In genomic region chr17:56674401-56674925, GRCh38 we compare ENCODE assay signal across 23 cellular contexts.
"Had no signal": no experiment of that assay in that cellular context is flagged by ENCODE, and none has a peak within 500 bp of the region (broad histone marks: within the 10 kb centered on the region; RNA-seq: fewer than 3 reads in every experiment).

No MANE protein-coding gene starts in this region.

- FAIRE-seq: HTR-8/SVneo, K562 had no signal

- DNase-seq: MG63, NCI-H1092, NCI-H1436, NCI-H187, NCI-H2029, NCI-H2081 treated with DMSO at 0.1 percent for 48 hours, NCI-H2171, NCI-H226, NCI-H446, NCI-H510A, NCI-H524 treated with DMSO at 0.1 percent for 48 hours, NCI-H69, NCI-H774, Peyer's patch, Right ventricle myocardium superior, RPMI8226, SIG-M5 had no signal

- H3K27ac ChIP-seq: HL-60, KMS-11, Peyer's patch, SJSA1, SK-N-MC had no signal

- H3K4me3 ChIP-seq: K562, MG63, Peyer's patch, SJSA1, SK-N-MC had no signal

- H3K9ac ChIP-seq: KMS-11 had no signal

- ATAC-seq: K562 had no signal

- H3K36me3 ChIP-seq: MG63, Peyer's patch, SJSA1 had no signal

- H3K4me2 ChIP-seq: KMS-11 had no signal

- H3K27me3 ChIP-seq: MG63 had no signal

- H3K9me3 ChIP-seq: MG63, Peyer's patch, SJSA1 had no signal
